In the genomic region with DNA sequence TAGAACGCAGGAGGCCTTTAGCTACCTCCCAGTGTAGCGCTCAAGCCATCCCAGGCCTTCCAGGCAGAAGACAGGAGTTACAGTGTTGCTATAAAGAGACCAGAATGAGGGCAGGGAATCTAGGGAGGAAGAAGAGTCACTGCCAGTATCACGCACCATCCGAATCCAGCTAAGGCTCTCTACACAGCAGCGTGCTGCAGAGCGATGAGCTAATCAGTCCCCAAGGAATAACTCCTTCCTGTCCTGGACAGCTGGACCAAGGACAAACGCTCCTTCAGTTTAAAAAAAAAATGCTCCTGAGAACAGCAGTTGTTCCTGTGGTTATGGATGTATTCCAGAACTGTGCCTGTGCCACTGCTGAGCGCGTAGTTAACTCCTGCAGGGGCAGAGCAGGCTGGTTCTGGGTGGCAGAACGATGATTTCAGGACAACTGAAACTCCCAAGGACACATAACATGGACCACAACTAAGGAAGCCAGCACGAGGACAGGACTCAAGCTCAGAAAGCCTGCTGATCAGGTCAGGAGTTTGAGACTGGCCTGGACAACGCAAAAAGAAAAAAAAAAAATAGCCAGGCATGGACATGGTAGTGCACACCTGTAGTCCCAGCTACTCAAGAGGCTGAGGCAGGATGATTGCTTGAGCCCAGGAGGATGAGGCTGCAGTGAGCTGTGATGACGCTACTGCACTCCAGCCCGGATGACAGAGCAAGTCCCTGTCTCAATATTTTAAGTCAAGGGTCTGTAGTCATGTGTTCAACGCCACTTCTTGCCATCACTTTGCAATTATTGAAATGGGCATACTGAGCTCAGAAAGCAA, we compare ENCODE assay signal across 8 cellular contexts. TPM values are rescaled to one million over a fixed set of nuclear protein-coding genes. Genes with fewer than 3 reads are reported as not detected.
DNase-seq lines count a peak whose midpoint lies in the region; ATAC-seq and TF ChIP-seq lines count a peak whose summit lies in the region.

No MANE protein-coding gene starts in this region.

- ATAC-seq in GM18520 (IDR thresholded peaks at IDR 0.05; ENCODE audit: unreplicated experiment) (no peak), GM21529 (IDR thresholded peaks at IDR 0.05; ENCODE audit: unreplicated experiment) (no peak), GM21423 (IDR thresholded peaks at IDR 0.05; ENCODE audit: unreplicated experiment) (no peak)

- peaks cover 57% of the 10 kb centered on the region for H3K4me1 ChIP-seq in skeletal muscle satellite cell (ENCODE audit: control insufficient read depth, insufficient read depth, low read length)

- H3K9me2 ChIP-seq in SU-DHL-6 (replicated peaks; ENCODE audit: insufficient read depth, low read length), result no peaks in the 10 kb centered on the region

- peak overlapping the region; percentile 76 for H3K9ac ChIP-seq in SU-DHL-6 (ENCODE audit: low read length)
- peak overlapping the region; percentile 85 for H3K9ac ChIP-seq in skeletal muscle satellite cell (ENCODE audit: low read depth, low read length)

- no peaks in the 10 kb centered on the region for H3K27me3 ChIP-seq in GM06990 (replicated peaks; ENCODE audit: control insufficient read depth, insufficient read depth, low read length)
- H3K27me3 ChIP-seq in SU-DHL-6 (ENCODE audit: low read length), result no peaks in the 10 kb centered on the region
- no peaks in the 10 kb centered on the region for H3K27me3 ChIP-seq in skeletal muscle satellite cell (ENCODE audit: control insufficient read depth, insufficient read depth, low read length)

- TF ChIP-seq CTCF in GM06990 (IDR thresholded peaks at IDR 0.05; ENCODE audit: insufficient read depth, low read length, poor library complexity, severe bottlenecking) (no peak), SU-DHL-6 (IDR thresholded peaks at IDR 0.05; ENCODE audit: insufficient read depth, low read length, poor library complexity, severe bottlenecking) (no peak)

- H3F3A ChIP-seq in SU-DHL-6 (ENCODE audit: insufficient read depth), result peaks cover 19% of the 10 kb centered on the region

- H2AFZ ChIP-seq in SU-DHL-6 (ENCODE audit: low read depth, low read length, severe bottlenecking), result no peak overlapping the region

- H3K4me3 ChIP-seq in GM06990 (replicated peaks; ENCODE audit: low read depth, low read length) (peak overlapping the region; percentile 40), SU-DHL-6 (ENCODE audit: insufficient read depth, low read length, poor library complexity, severe bottlenecking) (peak overlapping the region; percentile 25), skeletal muscle satellite cell (ENCODE audit: low read length) (peak overlapping the region; percentile 91)

- DNase-seq in GM06990 (ENCODE audit: extremely low read depth, insufficient read length), result no peak
- peak; percentile 82 for DNase-seq in fibroblast of the conjunctiva (ENCODE audit: low read depth)
- no peak for DNase-seq in NCI-H2081 (lab: John Stamatoyannopoulos, UW)

- H3K4me2 ChIP-seq in SU-DHL-6 (ENCODE audit: low read depth, low read length, poor library complexity, severe bottlenecking) (peak overlapping the region; percentile 90), skeletal muscle satellite cell (ENCODE audit: low read length) (peak overlapping the region; percentile 84)

- H3K9me3 ChIP-seq in SU-DHL-6 (ENCODE audit: insufficient read depth, low read length), result no peaks in the 10 kb centered on the region
- H3K9me3 ChIP-seq in skeletal muscle satellite cell (replicated peaks; ENCODE audit: low read length), result no peaks in the 10 kb centered on the region

- H3K27ac ChIP-seq in SU-DHL-6 (ENCODE audit: low read depth, low read length), result no peak overlapping the region

- H3K79me2 ChIP-seq in SU-DHL-6 (ENCODE audit: insufficient read depth, low read length), result peaks cover 45% of the 10 kb centered on the region

- peaks cover 2% of the 10 kb centered on the region; the same call in 1 of the 2 replicates for H4K20me1 ChIP-seq in SU-DHL-6 (ENCODE audit: low read depth, low read length)

- peaks cover 32% of the 10 kb centered on the region for H3K36me3 ChIP-seq in GM06990 (ENCODE audit: control insufficient read depth, insufficient read depth, low read length)
- H3K36me3 ChIP-seq in SU-DHL-6 (ENCODE audit: low read length), result 0 out of 2 replicates have a peak, but pooled peaks cover 2% of the 10 kb centered on the region
- H3K36me3 ChIP-seq in skeletal muscle satellite cell (ENCODE audit: insufficient read depth, low read length), result peaks cover 33% of the 10 kb centered on the region

RNA-seq across cellular contexts. Expression of gene IFFO1, which starts 2.6 kb away (rescaled TPM):
- total RNA-seq in skeletal muscle satellite cell (2012; rRNA removed), result 8.6 and 8.7 TPM in 2 replicates

RNA-seq across cellular contexts. Expression of gene NOP2, which starts 14.8 kb away (rescaled TPM):
- 33.4 and 40.1 TPM in 2 replicates for total RNA-seq in skeletal muscle satellite cell (2012; rRNA removed)

RNA-seq across cellular contexts. Expression of gene GAPDH, which starts 18.9 kb away (rescaled TPM):
- 9,006 and 10,057 TPM in 2 replicates for total RNA-seq in skeletal muscle satellite cell (2012; rRNA removed)

RNA-seq across cellular contexts. Expression of gene CHD4, which starts 53.9 kb away (rescaled TPM):
- 148 and 162 TPM in 2 replicates for total RNA-seq in skeletal muscle satellite cell (2012; rRNA removed)

RNA-seq across cellular contexts. Expression of gene NCAPD2, which starts 59.4 kb away (rescaled TPM):
- 34.1 and 35.7 TPM in 2 replicates for total RNA-seq in skeletal muscle satellite cell (2012; rRNA removed)

Comparison
In these comparisons a context has a peak if more than half of its experiments do, and no peak if none do; other contexts are left out.
1. H3K4me3 ChIP-seq: peak in every context shown above with its lines; median percentile 91 in skeletal muscle satellite cell; 40 in GM06990; 25 in SU-DHL-6.